10 cellular contexts compared by ENCODE assay signal in the genomic region with DNA sequence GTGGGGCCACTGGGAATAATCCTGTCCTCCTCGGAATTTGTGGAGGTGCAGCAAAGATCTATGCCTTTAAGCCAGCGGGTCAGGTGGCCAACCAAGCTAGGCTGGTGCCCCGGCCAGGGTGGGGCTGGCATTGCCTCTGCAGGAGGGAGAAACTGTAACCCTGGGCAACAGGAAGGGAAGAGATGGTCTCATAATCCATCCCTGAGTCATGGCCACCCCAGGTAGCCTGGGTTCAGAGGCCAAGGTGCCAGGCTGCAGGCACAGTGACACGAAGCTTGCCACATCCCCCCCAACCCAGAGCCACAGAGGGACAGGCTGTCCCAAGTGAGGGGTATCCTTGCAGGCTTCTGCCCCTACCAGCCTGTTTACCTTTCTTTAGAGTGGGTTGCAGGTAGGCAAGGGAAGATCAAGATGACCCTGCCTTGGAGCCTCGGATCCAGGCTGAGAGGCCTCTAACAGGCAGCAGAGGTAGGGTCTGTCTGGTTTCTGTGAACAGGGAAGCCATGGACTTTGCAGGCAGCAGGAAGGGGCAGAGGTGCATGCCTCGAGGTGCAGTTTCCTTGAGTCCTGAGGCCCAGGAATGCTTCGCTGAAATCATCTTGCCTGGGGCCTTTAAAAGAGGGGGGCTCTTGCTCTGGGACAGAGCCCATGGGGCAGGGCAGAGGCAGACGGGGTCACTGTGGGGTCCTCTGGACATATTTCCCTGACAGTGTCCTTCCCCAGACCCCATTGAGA. TPM values are rescaled to one million over a fixed set of nuclear protein-coding genes. Genes with fewer than 3 reads are reported as not detected.
DNase-seq lines count a peak whose midpoint lies in the region; ATAC-seq, FAIRE-seq and TF ChIP-seq lines count a peak whose summit lies in the region.
"Had no signal": no experiment of that assay in that cellular context is flagged by ENCODE, and none has a peak within 500 bp of the region (broad histone marks: within the 10 kb centered on the region; RNA-seq: fewer than 3 reads in every experiment).

No MANE protein-coding gene starts in this region.

- peaks cover 13% of the 10 kb centered on the region for H3K79me1 ChIP-seq in neuronal stem cell (ENCODE audit: low read depth, low read length)

- H3K23ac ChIP-seq in neuronal stem cell (ENCODE audit: low read depth, low read length, poor library complexity) = peak overlapping the region; percentile 29

- DNase-seq in AG10803 (ENCODE audit: low read depth) = no peak
- DNase-seq in dorsolateral prefrontal cortex = no peak
- DNase-seq in neuronal stem cell (ENCODE audit: low spot score) = no peak
- DNase-seq in kidney = no peak
- DNase-seq: cerebellar nuclear complex, RPMI8226 had no signal

- no peak overlapping the region for H3K4ac ChIP-seq in neuronal stem cell (ENCODE audit: low read length)

- TF ChIP-seq CTCF in AG10803 (conservative IDR thresholded peaks at IDR 0.05; ENCODE audit: low read length) = no peak
- TF ChIP-seq CTCF in dorsolateral prefrontal cortex (IDR thresholded peaks at IDR 0.05 in 54 of 56, conservative IDR thresholded peaks at IDR 0.05 in 2 of 56; ENCODE audit: low read depth in 1 of 56, partially characterized antibody in 56 of 56) = no peak
- TF ChIP-seq CTCF in kidney (IDR thresholded peaks at IDR 0.05; ENCODE audit: borderline replicate concordance, extremely low read depth, insufficient read depth) = no peak

- H3K4me3 ChIP-seq in AG10803 (ENCODE audit: low read length) (peak overlapping the region; percentile 99), dorsolateral prefrontal cortex (peak overlapping the region in 27 of 59 donors; percentile 4 to 99 (median 25)), neuronal stem cell (ENCODE audit: low read length in 2 of 2) (no peak overlapping the region), kidney (ENCODE audit: low read length in 2 of 2) (peak overlapping the region in 1 of 2 donors; percentile 18)

- no peak overlapping the region for H3K14ac ChIP-seq in neuronal stem cell (ENCODE audit: low read length)

- no peaks in the 10 kb centered on the region for H3K9me3 ChIP-seq in neuronal stem cell (replicated peaks in 1 of 2; ENCODE audit: control insufficient read depth in 2 of 2, insufficient read depth in 1 of 2, low read depth in 1 of 2, low read length in 2 of 2)
- no peaks in the 10 kb centered on the region for H3K9me3 ChIP-seq in kidney (ENCODE audit: control insufficient read depth in 1 of 2, low read length in 2 of 2)

- H3K4me1 ChIP-seq in neuronal stem cell (ENCODE audit: control insufficient read depth in 2 of 2, insufficient read depth in 1 of 2, low read depth in 1 of 2, low read length in 2 of 2) (peaks cover 34 to 35% of the 10 kb centered on the region in 2 donors), kidney (ENCODE audit: control insufficient read depth in 1 of 2, insufficient read depth in 1 of 2, low read depth in 1 of 2, low read length in 2 of 2) (peaks cover 46 to 54% of the 10 kb centered on the region in 2 donors)

- peak overlapping the region; percentile 25 for H3K18ac ChIP-seq in neuronal stem cell (ENCODE audit: low read length)

- H3K27me3 ChIP-seq in dorsolateral prefrontal cortex (no peaks in the 10 kb centered on the region), neuronal stem cell (ENCODE audit: control insufficient read depth in 3 of 3, insufficient read depth in 3 of 3, low read depth in 1 of 3, low read length in 3 of 3) (no peaks in the 10 kb centered on the region)

- FAIRE-seq in kidney (lab: Jason Lieb, UNC) = no peak

- H3K9ac ChIP-seq in neuronal stem cell (ENCODE audit: low read depth, low read length, poor library complexity) (peak overlapping the region; percentile 14), kidney (ENCODE audit: low read length in 2 of 2) (peak overlapping the region in 1 of 2 donors; percentile 46)

- H4K91ac ChIP-seq in neuronal stem cell (ENCODE audit: low read depth, low read length, poor library complexity) = no peak overlapping the region

- WGBS in neuronal stem cell (ENCODE audit: extremely low coverage in 2 of 2, insufficient read length in 2 of 2, insufficient replicate concordance in 1 of 2), 2 donors = no CpG with 5 or more reads among the region's 8 CpGs

- no peak overlapping the region for H2BK120ac ChIP-seq in neuronal stem cell (ENCODE audit: low read depth, low read length)

- no peak for ATAC-seq in HG03342 (IDR thresholded peaks at IDR 0.05; ENCODE audit: unreplicated experiment)
- no peak for ATAC-seq in HG03520 (IDR thresholded peaks at IDR 0.05; ENCODE audit: unreplicated experiment)
- ATAC-seq in GM21515 (IDR thresholded peaks at IDR 0.05; ENCODE audit: unreplicated experiment) = no peak

- H4K8ac ChIP-seq in neuronal stem cell (ENCODE audit: low read depth, low read length) = no peak overlapping the region

- peak overlapping the region; percentile 78 for H2BK15ac ChIP-seq in neuronal stem cell (ENCODE audit: low read length)

- no peak for TF ChIP-seq RAD21 in Ishikawa (IDR thresholded peaks at IDR 0.05; ENCODE audit: low read depth)

- no peak overlapping the region for H3K4me2 ChIP-seq in neuronal stem cell (ENCODE audit: insufficient read depth, low read length, poor library complexity, severe bottlenecking)

- H3K36me3 ChIP-seq in neuronal stem cell (replicated peaks in 1 of 2; ENCODE audit: control insufficient read depth in 2 of 2, insufficient read depth in 2 of 2, low read length in 2 of 2) = peaks cover 0 to 24% of the 10 kb centered on the region in 2 donors
- H3K36me3 ChIP-seq in kidney (ENCODE audit: control insufficient read depth in 1 of 2, insufficient read depth in 2 of 2, low read length in 2 of 2) = peaks cover 6 to 10% of the 10 kb centered on the region in 2 donors

- peak overlapping the region; percentile 56 for H2BK5ac ChIP-seq in neuronal stem cell (ENCODE audit: low read length)

- no peak overlapping the region for H2BK12ac ChIP-seq in neuronal stem cell (ENCODE audit: low read length)

- H2AFZ ChIP-seq in neuronal stem cell (ENCODE audit: low read length) = no peak overlapping the region

- intact Hi-C loops in dorsolateral prefrontal cortex (cut with DNase I) = loop anchor here in 1 of 2 donors (5.0 kb wide), 2 partner anchors 48 to 278 kb away; partner anchors contain the start of gene PLXDC1
- intact Hi-C loops in kidney (cut with DNase I) = no loop called here

- peak overlapping the region; percentile 30 for H2AK5ac ChIP-seq in neuronal stem cell (ENCODE audit: low read depth, low read length)

- no peak for TF ChIP-seq EP300 in Ishikawa (IDR thresholded peaks at IDR 0.05; ENCODE audit: borderline replicate concordance)

- H3K27ac ChIP-seq in dorsolateral prefrontal cortex (peak overlapping the region in 50 of 59 donors; percentile 6 to 100 (median 72)), neuronal stem cell (replicated peaks; ENCODE audit: low read length) (no peak overlapping the region), kidney (ENCODE audit: low read depth in 2 of 2, low read length in 2 of 2) (no peak overlapping the region)

TF ChIP-seq in Ishikawa, 13 proteins besides CTCF, POLR2A, EP300 and RAD21:
- TF ChIP-seq CREB1 (IDR thresholded peaks at IDR 0.05; ENCODE audit: low read depth) (no peak), EGR1 (IDR thresholded peaks at IDR 0.05) (no peak), NFIC (IDR thresholded peaks at IDR 0.05) (no peak), USF1 (IDR thresholded peaks at IDR 0.05) (peak; percentile 58), FOXM1 (IDR thresholded peaks at IDR 0.05; ENCODE audit: borderline replicate concordance, low read depth) (no peak), CEBPB (IDR thresholded peaks at IDR 0.05) (no peak), ZBTB7A (IDR thresholded peaks at IDR 0.05; ENCODE audit: low read depth) (no peak)

RNA-seq across cellular contexts. Expression of gene LASP1, which starts 4.0 kb away (rescaled TPM):
- 100 to 1,000 TPM in 14 of 120 experiments, 10 to 100 TPM in 106; 54.6 to 125 (median 90.0) TPM for total RNA-seq in dorsolateral prefrontal cortex
- polyA plus RNA-seq in neuronal stem cell (2013, experiment 1 of 2) = 77.5 TPM
- 79.6 TPM for polyA plus RNA-seq in neuronal stem cell (2013, experiment 2 of 2)
- 138 TPM for total RNA-seq in kidney
- polyA plus RNA-seq in kidney (ENCODE audit: insufficient read depth, low read depth, low replicate concordance) = 62.5 TPM

RNA-seq across cellular contexts. Expression of gene RPL23, which starts 20.3 kb away (rescaled TPM):
- 100 to 1,000 TPM; 239 to 571 (median 364) TPM for total RNA-seq in dorsolateral prefrontal cortex
- 5,636 TPM for polyA plus RNA-seq in neuronal stem cell (2013, experiment 1 of 2)
- polyA plus RNA-seq in neuronal stem cell (2013, experiment 2 of 2) = 5,601 TPM
- 1,183 TPM for total RNA-seq in kidney
- polyA plus RNA-seq in kidney (ENCODE audit: insufficient read depth, low read depth, low replicate concordance) = 2,399 TPM

RNA-seq across cellular contexts. Expression of gene CWC25, which starts 48.7 kb away (rescaled TPM):
- total RNA-seq in dorsolateral prefrontal cortex (10 to 100 TPM; 12.1 to 25.1 (median 17.5) TPM), kidney (25.7 TPM)
- 17.2 TPM for polyA plus RNA-seq in neuronal stem cell (2013, experiment 1 of 2)
- 18.3 TPM for polyA plus RNA-seq in neuronal stem cell (2013, experiment 2 of 2)
- 12.9 TPM for polyA plus RNA-seq in kidney (ENCODE audit: insufficient read depth, low read depth, low replicate concordance)

Comparison
In these comparisons a context has a peak if more than half of its experiments do, and no peak if none do; other contexts are left out.
1. H3K27ac ChIP-seq: peak in dorsolateral prefrontal cortex (50 of 59); none in neuronal stem cell (single experiment) and kidney (0 of 2).